In genomic region chr18:53698907-53699306, GRCh38 we compare ENCODE assay signal across 8 cellular contexts.
DNase-seq lines count a peak whose midpoint lies in the region; ATAC-seq and TF ChIP-seq lines count a peak whose summit lies in the region.

No MANE protein-coding gene starts in this region.

- 0% methylated on average over 2 of the region's 2 CpGs for WGBS in adrenal gland, 4 donors

- no peak for TF ChIP-seq POLR2A in adrenal gland (IDR thresholded peaks at IDR 0.05)

- no peaks in the 10 kb centered on the region for H3K27me3 ChIP-seq in adrenal gland

- H3K9me3 ChIP-seq in adrenal gland (replicated peaks in 1 of 3): no peaks in the 10 kb centered on the region

- TF ChIP-seq CTCF in LNCaP clone FGC (IDR thresholded peaks at IDR 0.05; ENCODE audit: control insufficient read depth, extremely low read depth, insufficient read depth): peak; percentile 90
- TF ChIP-seq CTCF in adrenal gland (IDR thresholded peaks at IDR 0.05): peak in 4 of 6 experiments; percentile 16 to 47 (median 38)

- ATAC-seq in GM18873 (IDR thresholded peaks at IDR 0.05; ENCODE audit: low FRiP score, unreplicated experiment): no peak
- ATAC-seq in HG03439 (IDR thresholded peaks at IDR 0.05; ENCODE audit: unreplicated experiment): no peak
- ATAC-seq in GM18517 (IDR thresholded peaks at IDR 0.05; ENCODE audit: unreplicated experiment): no peak

- H3K4me3 ChIP-seq in LNCaP clone FGC (ENCODE audit: low read depth, low read length) (no peak overlapping the region), adrenal gland (no peak overlapping the region)

- no peak overlapping the region for H3K27ac ChIP-seq in adrenal gland

- H3K4me1 ChIP-seq in adrenal gland (replicated peaks in 1 of 2): no peaks in the 10 kb centered on the region

- DNase-seq in SIG-M5 treated with dmso at 0.1 percent for 504 hours (lab: John Stamatoyannopoulos, UW; ENCODE audit: unreplicated experiment): peak; percentile 1
- no peak for DNase-seq in SIG-M5 (lab: John Stamatoyannopoulos, UW)
- peak; percentile 13 for DNase-seq in LNCaP clone FGC (ENCODE audit: low read depth)
- DNase-seq in adrenal gland: peak in 5 of 7 donors; percentile 9 to 58 (median 30)
- DNase-seq in islet precursor cell: peak; percentile 67

- H3K36me3 ChIP-seq in adrenal gland (replicated peaks in 1 of 2): no peaks in the 10 kb centered on the region

- intact Hi-C loops in adrenal gland (cut with DNase I): loop anchor here in 1 of 2 donors (10.0 kb wide), 1 partner anchor 426 kb away; no protein-coding TSS in a partner anchor
